30 cellular contexts compared by ENCODE assay signal in genomic region chr4:56696056-56696455, GRCh38. TPM values are rescaled to one million over a fixed set of nuclear protein-coding genes. Genes with fewer than 3 reads are reported as not detected.
"Had no signal": no experiment of that assay in that cellular context is flagged by ENCODE, and none has a peak within 500 bp of the region (broad histone marks: within the 10 kb centered on the region; RNA-seq: fewer than 3 reads in every experiment).

No MANE protein-coding gene starts in this region.

- H3K27ac ChIP-seq: breast epithelium, foreskin keratinocyte, heart left ventricle, parathyroid adenoma, right atrium auricular region, spleen, transverse colon, vagina had no signal

- H3K36me3 ChIP-seq: breast epithelium, heart left ventricle, right atrium auricular region, spleen, transverse colon, vagina had no signal

- H3K27me3 Mint-ChIP-seq: naive thymus-derived CD8-positive, alpha-beta T cell had no signal

- H3K27me3 ChIP-seq: breast epithelium, foreskin keratinocyte, heart left ventricle, right atrium auricular region, spleen, transverse colon, vagina had no signal

- H3K79me2 ChIP-seq: parathyroid adenoma had no signal

- H3K4me3 ChIP-seq: breast epithelium, heart left ventricle, right atrium auricular region, spleen, transverse colon, vagina had no signal

- H3K9me3 ChIP-seq: breast epithelium, heart left ventricle, right atrium auricular region, spleen, transverse colon, vagina had no signal

- H3K4me3 Mint-ChIP-seq: activated B cell treated with CpG ODN at 0.5 μM for 24 hours; activated CD8-positive, alpha-beta memory T cell treated with anti-CD3 and anti-CD28 coated beads, Interleukin-2, amount 10 ng/mL, durations not matched to agents 7 days and 5 days; activated CD8-positive, alpha-beta T cell treated with anti-CD3 and anti-CD28 coated beads for 36 hours; activated T-cell treated with anti-CD3 and anti-CD28 coated beads, Interleukin-2, amount 50 U/mL, for 72 hours; central memory CD8-positive, alpha-beta T cell; dendritic cell treated with granulocyte-macrophage colony-stimulating factor and Interleukin-4, amounts not matched to agents 40 ng/mL and 50 ng/mL, for 4 days; memory B cell; naive thymus-derived CD8-positive, alpha-beta T cell; neural crest cell; T-helper 2 cell treated with Interferon-gamma antibody and Interleukin-4, amounts not matched to agents 5 μg/mL and 100 μg/mL, for 36 hours had no signal

- H3K9me3 Mint-ChIP-seq: activated B cell treated with CpG ODN at 0.5 μM for 24 hours; activated CD8-positive, alpha-beta T cell treated with anti-CD3 and anti-CD28 coated beads for 36 hours; activated T-cell treated with anti-CD3 and anti-CD28 coated beads, Interleukin-2, amount 50 U/mL, for 72 hours; central memory CD8-positive, alpha-beta T cell; dendritic cell treated with granulocyte-macrophage colony-stimulating factor and Interleukin-4, amounts not matched to agents 40 ng/mL and 50 ng/mL, for 4 days; memory B cell; naive thymus-derived CD8-positive, alpha-beta T cell; neural crest cell; T-helper 2 cell treated with Interferon-gamma antibody and Interleukin-4, amounts not matched to agents 5 μg/mL and 100 μg/mL, for 36 hours had no signal

- H3K4me1 Mint-ChIP-seq: activated B cell treated with CpG ODN at 0.5 μM for 24 hours; activated CD8-positive, alpha-beta memory T cell treated with anti-CD3 and anti-CD28 coated beads, Interleukin-2, amount 10 ng/mL, durations not matched to agents 7 days and 5 days; central memory CD8-positive, alpha-beta T cell; memory B cell had no signal

- DNase-seq: activated B cell treated with CpG ODN at 0.5 μM for 24 hours; activated CD4-positive, alpha-beta T cell treated with anti-CD3 and anti-CD28 coated beads, Interleukin-2, amount 50 U/mL, for 1 hour; activated CD8-positive, alpha-beta memory T cell treated with anti-CD3 and anti-CD28 coated beads, Interleukin-2, amount 10 ng/mL, durations not matched to agents 7 days and 5 days; activated CD8-positive, alpha-beta T cell treated with anti-CD3 and anti-CD28 coated beads for 36 hours; activated naive CD4-positive, alpha-beta T cell; activated T-cell treated with anti-CD3 and anti-CD28 coated beads for 4 hours; activated T-cell treated with anti-CD3 and anti-CD28 coated beads, Interleukin-2, amount 50 U/mL, for 72 hours; effector CD4-positive, alpha-beta T cell; erythroblast; heart left ventricle; hypothalamus; midbrain; naive thymus-derived CD8-positive, alpha-beta T cell; nucleus accumbens; spleen; stimulated activated CD4-positive, alpha-beta T cell treated with anti-CD3 and anti-CD28 coated beads, Interleukin-2, amount 100 ng/mL, for 48 hours; stimulated activated naive CD4-positive, alpha-beta T cell treated with Interleukin-2 at 50 U/mL for 16 hours; T-helper 1 cell; transverse colon had no signal

- H3K36me3 Mint-ChIP-seq: activated CD8-positive, alpha-beta memory T cell treated with anti-CD3 and anti-CD28 coated beads, Interleukin-2, amount 10 ng/mL, durations not matched to agents 7 days and 5 days; activated naive CD4-positive, alpha-beta T cell treated with anti-CD3 and anti-CD28 coated beads, Interleukin-2, amount 50 U/mL, for 72 hours; memory B cell; naive thymus-derived CD8-positive, alpha-beta T cell had no signal

- H3K4me1 ChIP-seq: breast epithelium, parathyroid adenoma, right atrium auricular region, spleen, transverse colon, vagina had no signal

- H3K27ac Mint-ChIP-seq: activated B cell treated with CpG ODN at 0.5 μM for 24 hours; activated CD8-positive, alpha-beta memory T cell treated with anti-CD3 and anti-CD28 coated beads, Interleukin-2, amount 10 ng/mL, durations not matched to agents 7 days and 5 days; activated CD8-positive, alpha-beta T cell treated with anti-CD3 and anti-CD28 coated beads for 36 hours; activated naive CD4-positive, alpha-beta T cell treated with anti-CD3 and anti-CD28 coated beads, Interleukin-2, amount 50 U/mL, for 72 hours; activated T-cell treated with anti-CD3 and anti-CD28 coated beads, Interleukin-2, amount 50 U/mL, for 72 hours; dendritic cell treated with granulocyte-macrophage colony-stimulating factor and Interleukin-4, amounts not matched to agents 40 ng/mL and 50 ng/mL, for 4 days; memory B cell; naive thymus-derived CD8-positive, alpha-beta T cell; T-helper 2 cell treated with Interferon-gamma antibody and Interleukin-4, amounts not matched to agents 5 μg/mL and 100 μg/mL, for 36 hours had no signal

- H2AFZ ChIP-seq: parathyroid adenoma had no signal

- H3K9ac ChIP-seq: parathyroid adenoma had no signal

RNA-seq across cellular contexts. Expression of gene HOPX, which starts 15.0 kb away (rescaled TPM):
- total RNA-seq: neural crest cell had no signal
